In the genomic region with DNA sequence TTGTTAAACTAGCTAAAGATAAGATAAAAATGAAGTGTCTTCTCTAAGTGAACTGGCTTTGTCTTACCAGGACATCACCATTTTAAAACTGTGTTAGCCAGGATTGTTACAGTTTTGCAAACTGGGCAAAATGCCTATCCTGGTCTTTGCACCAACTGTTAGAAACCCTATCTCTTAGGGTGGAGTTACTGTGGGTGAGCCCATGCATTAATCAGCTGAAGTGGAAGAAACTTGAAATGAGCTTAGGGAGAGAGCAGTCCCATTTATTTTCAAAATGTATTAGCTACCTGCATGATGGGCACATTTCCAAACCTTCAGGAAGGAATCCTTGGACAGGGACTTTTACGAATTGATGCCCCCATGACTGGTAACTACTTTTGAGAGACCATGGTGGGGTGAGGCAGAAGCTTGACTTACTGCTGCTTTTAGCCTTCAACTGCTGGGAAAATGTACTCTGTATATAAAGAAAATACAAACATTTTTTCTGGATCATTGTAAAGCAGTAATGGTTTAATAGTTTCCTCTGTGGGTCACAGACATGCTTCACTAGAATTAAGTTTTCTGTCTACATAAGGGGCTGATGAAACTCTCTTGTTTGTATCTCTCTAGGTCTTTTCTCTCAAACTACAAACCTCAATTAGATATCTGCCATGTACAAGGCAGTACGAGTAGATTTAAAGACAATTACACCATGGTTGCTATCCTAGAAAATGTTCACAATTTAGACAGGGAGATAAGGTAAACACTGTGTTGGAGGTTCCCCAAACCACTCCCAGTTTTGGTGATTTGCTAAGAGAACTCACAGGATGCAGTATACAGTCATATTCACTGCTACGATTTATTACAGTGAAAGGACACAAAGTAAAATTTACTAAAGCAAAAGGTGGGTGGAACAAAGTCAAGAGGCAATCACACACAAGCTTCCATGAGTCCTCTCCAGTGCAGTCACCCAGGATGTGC, we compare ENCODE assay signal across 12 cellular contexts.
A peak's percentile ranks its signal among the peaks of the same experiment; 100 is the strongest.
DNase-seq lines count a peak whose midpoint lies in the region; ATAC-seq, FAIRE-seq and TF ChIP-seq lines count a peak whose summit lies in the region.
"Had no signal": no experiment of that assay in that cellular context is flagged by ENCODE, and none has a peak within 500 bp of the region (broad histone marks: within the 10 kb centered on the region; RNA-seq: fewer than 3 reads in every experiment).

No MANE protein-coding gene starts in this region.

- no peaks in the 10 kb centered on the region for H3K27me3 ChIP-seq in astrocyte (ENCODE audit: insufficient read depth, low read length)
- no peaks in the 10 kb centered on the region for H3K27me3 ChIP-seq in mesendoderm (ENCODE audit: insufficient read depth, low read length, poor library complexity)
- H3K27me3 ChIP-seq: sigmoid colon had no signal

- H3K23ac ChIP-seq in mesendoderm (ENCODE audit: low read length), result no peak overlapping the region

- H3K4me3 ChIP-seq in astrocyte (ENCODE audit: insufficient read depth, low read depth, low read length) (no peak overlapping the region), mesendoderm (ENCODE audit: low read length) (no peak overlapping the region)
- H3K4me3 ChIP-seq: sigmoid colon had no signal

- no peak overlapping the region for H2AK5ac ChIP-seq in mesendoderm (ENCODE audit: low read length)

- no peak overlapping the region for H2AFZ ChIP-seq in astrocyte (ENCODE audit: low read depth, low read length)

- H3K4ac ChIP-seq in mesendoderm (ENCODE audit: low read depth, low read length), result no peak overlapping the region

- no peaks in the 10 kb centered on the region for H4K20me1 ChIP-seq in astrocyte (ENCODE audit: insufficient read depth, low read length)

- no peak for ATAC-seq in HG02798 (IDR thresholded peaks at IDR 0.05; ENCODE audit: poor library complexity, unreplicated experiment)
- ATAC-seq: activated T-cell treated with anti-CD3 and anti-CD28 coated beads, Interleukin-2, amount 50 U/mL, for 72 hours had no signal

- no peak overlapping the region for H4K5ac ChIP-seq in mesendoderm (ENCODE audit: low read length)

- peaks cover 4% of the 10 kb centered on the region for H3K9me3 Mint-ChIP-seq in astrocyte (ENCODE audit: unreplicated experiment)
- H3K9me3 Mint-ChIP-seq in activated naive CD8-positive, alpha-beta T cell treated with anti-CD3 and anti-CD28 coated beads for 36 hours, result peaks cover 2% of the 10 kb centered on the region

- H3K9ac ChIP-seq in astrocyte (ENCODE audit: low read length) (no peak overlapping the region), mesendoderm (ENCODE audit: low read length) (no peak overlapping the region)

- H3K36me3 Mint-ChIP-seq in astrocyte (ENCODE audit: low read depth, unreplicated experiment), result no peaks in the 10 kb centered on the region
- H3K36me3 Mint-ChIP-seq in activated naive CD8-positive, alpha-beta T cell treated with anti-CD3 and anti-CD28 coated beads for 36 hours, result no peaks in the 10 kb centered on the region

- H4K8ac ChIP-seq in mesendoderm (ENCODE audit: low read depth, low read length), result no peak overlapping the region

- H3K27ac Mint-ChIP-seq in astrocyte (ENCODE audit: unreplicated experiment), result no peak overlapping the region
- no peak overlapping the region for H3K27ac Mint-ChIP-seq in activated naive CD8-positive, alpha-beta T cell treated with anti-CD3 and anti-CD28 coated beads for 36 hours
- H3K27ac Mint-ChIP-seq: activated T-cell treated with anti-CD3 and anti-CD28 coated beads, Interleukin-2, amount 50 U/mL, for 72 hours; CD4-positive, alpha-beta T cell had no signal

- no peak overlapping the region for H3K4me3 Mint-ChIP-seq in astrocyte (ENCODE audit: unreplicated experiment)
- H3K4me3 Mint-ChIP-seq in activated naive CD8-positive, alpha-beta T cell treated with anti-CD3 and anti-CD28 coated beads for 36 hours, result no peak overlapping the region
- H3K4me3 Mint-ChIP-seq: activated T-cell treated with anti-CD3 and anti-CD28 coated beads, Interleukin-2, amount 50 U/mL, for 72 hours; CD4-positive, alpha-beta T cell had no signal

- H3K9me3 ChIP-seq in astrocyte (ENCODE audit: insufficient read depth, low read depth, low read length), result no peaks in the 10 kb centered on the region
- H3K9me3 ChIP-seq: sigmoid colon had no signal

- no peaks in the 10 kb centered on the region for H3K79me2 ChIP-seq in astrocyte (ENCODE audit: insufficient read depth, low read length)
- no peaks in the 10 kb centered on the region for H3K79me2 ChIP-seq in mesendoderm (ENCODE audit: control insufficient read depth, insufficient read depth, low read length)

- no peaks in the 10 kb centered on the region for H3K4me1 ChIP-seq in astrocyte (ENCODE audit: insufficient read depth, low read length)
- H3K4me1 ChIP-seq in mesendoderm (ENCODE audit: control insufficient read depth, low read depth, low read length), result no peaks in the 10 kb centered on the region

- FAIRE-seq in astrocyte (lab: Jason Lieb, UNC), result no peak

- no CpG with 5 or more reads among the region's 3 CpGs for WGBS in mesendoderm (ENCODE audit: extremely low coverage, insufficient coverage, low lambda C conversion rate)

- H2BK15ac ChIP-seq in mesendoderm (replicated peaks; ENCODE audit: low read depth), result no peak overlapping the region

- no peak overlapping the region for H2BK5ac ChIP-seq in mesendoderm (ENCODE audit: low read length)

- no peak overlapping the region for H2BK120ac ChIP-seq in mesendoderm (ENCODE audit: low read depth, low read length)

- no peak overlapping the region for H3K27ac ChIP-seq in astrocyte (ENCODE audit: low read depth, low read length)
- H3K27ac ChIP-seq in mesendoderm (ENCODE audit: low read depth, low read length), result no peak overlapping the region
- no peak overlapping the region for H3K27ac ChIP-seq in caudate nucleus (ENCODE audit: low read depth, low read length)
- H3K27ac ChIP-seq: sigmoid colon had no signal

- DNase-seq in ELR (ENCODE audit: low read depth), result peak; percentile 10
- DNase-seq in NCI-H2107 (lab: John Stamatoyannopoulos, UW), result peak; percentile 31
- DNase-seq in astrocyte (ENCODE audit: low read depth), result peak; percentile 55
- no peak for DNase-seq in mesendoderm
- no peak for DNase-seq in caudate nucleus (lab: John Stamatoyannopoulos, UW)
- DNase-seq in ureter (ENCODE audit: low spot score), result no peak
- no peak for DNase-seq in activated naive CD8-positive, alpha-beta T cell treated with anti-CD3 and anti-CD28 coated beads for 36 hours
- DNase-seq: activated CD4-positive, alpha-beta T cell treated with anti-CD3 and anti-CD28 coated beads for 4 hours; activated T-cell treated with anti-CD3 and anti-CD28 coated beads, Interleukin-2, amount 50 U/mL, for 72 hours; CD4-positive, alpha-beta T cell; sigmoid colon had no signal

- peak overlapping the region; percentile 0 for H3K18ac ChIP-seq in mesendoderm (ENCODE audit: low read length)

- no peak overlapping the region for H3K4me2 ChIP-seq in astrocyte (ENCODE audit: low read length)
- H3K4me2 ChIP-seq in mesendoderm (ENCODE audit: low read length), result no peak overlapping the region

- no peaks in the 10 kb centered on the region for H3K36me3 ChIP-seq in astrocyte (ENCODE audit: insufficient read depth, low read length)
- H3K36me3 ChIP-seq in mesendoderm (ENCODE audit: control insufficient read depth, insufficient read depth, low read length), result no peaks in the 10 kb centered on the region
- H3K36me3 ChIP-seq: sigmoid colon had no signal

- H3K27me3 Mint-ChIP-seq in astrocyte (ENCODE audit: low read depth, unreplicated experiment), result no peaks in the 10 kb centered on the region
- H3K27me3 Mint-ChIP-seq in activated naive CD8-positive, alpha-beta T cell treated with anti-CD3 and anti-CD28 coated beads for 36 hours, result no peaks in the 10 kb centered on the region
- H3K27me3 Mint-ChIP-seq: CD4-positive, alpha-beta T cell had no signal

- H3K4me1 Mint-ChIP-seq in astrocyte (ENCODE audit: low read depth, unreplicated experiment), result peaks cover 8% of the 10 kb centered on the region
- no peaks in the 10 kb centered on the region for H3K4me1 Mint-ChIP-seq in activated naive CD8-positive, alpha-beta T cell treated with anti-CD3 and anti-CD28 coated beads for 36 hours

- no peak for TF ChIP-seq CTCF in astrocyte (IDR thresholded peaks at IDR 0.05; ENCODE audit: insufficient read depth, low read depth, low read length)

- H3K56ac ChIP-seq in mesendoderm (ENCODE audit: low read length), result no peak overlapping the region

- H3K79me1 ChIP-seq in mesendoderm (ENCODE audit: low read length), result no peaks in the 10 kb centered on the region

Comparison
In these comparisons a context has a peak if more than half of its experiments do, and no peak if none do; other contexts are left out.
1. DNase-seq: peak in ELR (single experiment), NCI-H2107 (single experiment) and astrocyte (single experiment); none in mesendoderm (single experiment), caudate nucleus (0 of 61), ureter (single experiment) and activated naive CD8-positive, alpha-beta T cell treated with anti-CD3 and anti-CD28 coated beads for 36 hours (single experiment).